Comparison of ENCODE assay signal across 13 cellular contexts in the genomic region with DNA sequence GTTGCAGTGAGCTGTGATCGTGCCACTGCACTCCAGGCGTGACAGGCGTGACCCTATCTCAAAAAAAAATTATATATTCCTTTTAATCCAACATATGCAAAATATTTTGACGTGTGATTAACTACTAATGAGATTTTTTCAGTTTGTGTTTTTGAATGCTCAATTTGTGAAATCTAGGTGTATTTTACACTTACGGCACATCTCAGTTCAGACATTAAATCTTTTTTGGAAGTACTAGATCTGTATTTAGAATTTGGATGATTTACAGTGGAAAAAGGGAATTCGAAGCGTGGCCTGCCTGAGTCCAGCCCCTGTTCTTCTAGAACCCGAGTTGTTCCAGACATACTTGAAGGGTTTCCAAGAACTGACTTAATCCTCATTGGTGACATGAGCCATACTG. TPM values are rescaled to one million over a fixed set of nuclear protein-coding genes. Genes with fewer than 3 reads are reported as not detected.
"Had no signal": no experiment of that assay in that cellular context is flagged by ENCODE, and none has a peak within 500 bp of the region (broad histone marks: within the 10 kb centered on the region; RNA-seq: fewer than 3 reads in every experiment).

No MANE protein-coding gene starts in this region.

- DNase-seq: activated CD4-positive, alpha-beta T cell treated with anti-CD3 and anti-CD28 coated beads, Interleukin-2, amount 50 U/mL, for 1 hour; amniotic stem cell; dermis blood vessel endothelial cell; immature natural killer cell; stimulated activated CD4-positive, alpha-beta T cell treated with anti-CD3 and anti-CD28 coated beads, Interleukin-4, amount 100 ng/mL, for 1 hour; stimulated activated CD8-positive, alpha-beta memory T cell treated with anti-CD3 and anti-CD28 coated beads, Interleukin-4, amount 100 ng/mL, for 48 hours; T-helper 17 cell had no signal

- H3K36me3 Mint-ChIP-seq: brain; natural killer cell treated with Interleukin-12 subunit alpha and Interleukin-12 subunit beta and Interleukin-15 and Interleukin-18, amount 100 ng/mL, for 72 hours had no signal

- H3K9me3 ChIP-seq: thoracic aorta had no signal

- H3K9me3 Mint-ChIP-seq: activated naive CD4-positive, alpha-beta T cell treated with anti-CD3 and anti-CD28 coated beads, Interleukin-2, amount 50 U/mL, for 24 hours; immature natural killer cell; natural killer cell treated with Interleukin-12 subunit alpha and Interleukin-12 subunit beta and Interleukin-15 and Interleukin-18, amount 100 ng/mL, for 72 hours; stimulated activated naive CD8-positive, alpha-beta T cell treated with anti-CD3 and anti-CD28 coated beads, Interleukin-15, Interleukin-2, amounts not matched to agents 100 ng/mL and 50 ng/mL, for 24 hours had no signal

- H3K27ac ChIP-seq: thoracic aorta had no signal

- H3K4me1 Mint-ChIP-seq: activated naive CD4-positive, alpha-beta T cell treated with anti-CD3 and anti-CD28 coated beads, Interleukin-2, amount 50 U/mL, for 24 hours; brain; T-helper 17 cell had no signal

- H3K4me3 Mint-ChIP-seq: activated naive CD4-positive, alpha-beta T cell treated with anti-CD3 and anti-CD28 coated beads, Interleukin-2, amount 50 U/mL, for 24 hours; brain; immature natural killer cell; natural killer cell treated with Interleukin-12 subunit alpha and Interleukin-12 subunit beta and Interleukin-15 and Interleukin-18, amount 100 ng/mL, for 72 hours; stimulated activated naive CD8-positive, alpha-beta T cell treated with anti-CD3 and anti-CD28 coated beads, Interleukin-15, Interleukin-2, amounts not matched to agents 100 ng/mL and 50 ng/mL, for 24 hours; T-helper 17 cell had no signal

- H3K27me3 Mint-ChIP-seq: activated naive CD4-positive, alpha-beta T cell treated with anti-CD3 and anti-CD28 coated beads, Interleukin-2, amount 50 U/mL, for 24 hours; natural killer cell treated with Interleukin-12 subunit alpha and Interleukin-12 subunit beta and Interleukin-15 and Interleukin-18, amount 100 ng/mL, for 72 hours; stimulated activated naive CD8-positive, alpha-beta T cell treated with anti-CD3 and anti-CD28 coated beads, Interleukin-15, Interleukin-2, amounts not matched to agents 100 ng/mL and 50 ng/mL, for 24 hours; T-helper 17 cell had no signal

- H3K27ac Mint-ChIP-seq: activated naive CD4-positive, alpha-beta T cell treated with anti-CD3 and anti-CD28 coated beads, Interleukin-2, amount 50 U/mL, for 24 hours; stimulated activated naive CD8-positive, alpha-beta T cell treated with anti-CD3 and anti-CD28 coated beads, Interleukin-15, Interleukin-2, amounts not matched to agents 100 ng/mL and 50 ng/mL, for 24 hours; T-helper 17 cell had no signal

- H3K4me3 ChIP-seq: lung, thoracic aorta had no signal

- H3K36me3 ChIP-seq: thoracic aorta had no signal

- ATAC-seq: natural killer cell treated with Interleukin-12 subunit alpha and Interleukin-12 subunit beta and Interleukin-15 and Interleukin-18, amount 100 ng/mL, for 72 hours; T-helper 17 cell had no signal

RNA-seq across cellular contexts. Expression of a gene that starts 37.1 kb away (rescaled TPM):
- polyA plus RNA-seq: immature natural killer cell had no signal
